In genomic region chr6:2034256-2034655, GRCh38 we compare ENCODE assay signal across 25 cellular contexts.
"Had no signal": no experiment of that assay in that cellular context is flagged by ENCODE, and none has a peak within 500 bp of the region (broad histone marks: within the 10 kb centered on the region; RNA-seq: fewer than 3 reads in every experiment).

No MANE protein-coding gene starts in this region.

- H3K9me3 Mint-ChIP-seq: effector memory CD8-positive, alpha-beta T cell; naive thymus-derived CD8-positive, alpha-beta T cell; stimulated activated memory B cell treated with anti-CD40 and anti-IgM and Interleukin-4, amounts not matched to agents 10 μg/mL and 1 μg/mL and 100 μg/mL, for 72 hours had no signal

- H3K9me3 ChIP-seq: heart right ventricle, lower lobe of right lung, sigmoid colon, spleen, testis, tibial nerve, upper lobe of left lung had no signal

- H3K4me3 Mint-ChIP-seq: effector memory CD8-positive, alpha-beta T cell; naive thymus-derived CD8-positive, alpha-beta T cell; stimulated activated memory B cell treated with anti-CD40 and anti-IgM and Interleukin-4, amounts not matched to agents 10 μg/mL and 1 μg/mL and 100 μg/mL, for 72 hours had no signal

- H3K27me3 Mint-ChIP-seq: effector memory CD8-positive, alpha-beta T cell; naive thymus-derived CD8-positive, alpha-beta T cell; stimulated activated memory B cell treated with anti-CD40 and anti-IgM and Interleukin-4, amounts not matched to agents 10 μg/mL and 1 μg/mL and 100 μg/mL, for 72 hours had no signal

- FAIRE-seq: urothelium cell line had no signal

- H3K27ac Mint-ChIP-seq: effector memory CD8-positive, alpha-beta T cell; naive thymus-derived CD8-positive, alpha-beta T cell; progenitor cell of endocrine pancreas; stimulated activated memory B cell treated with anti-CD40 and anti-IgM and Interleukin-4, amounts not matched to agents 10 μg/mL and 1 μg/mL and 100 μg/mL, for 72 hours had no signal

- H3K27me3 ChIP-seq: heart right ventricle, sigmoid colon, testis, tibial nerve, upper lobe of left lung had no signal

- ATAC-seq: effector memory CD8-positive, alpha-beta T cell; heart right ventricle; left ventricle myocardium superior; lower lobe of right lung; naive thymus-derived CD8-positive, alpha-beta T cell; stimulated activated memory B cell treated with anti-CD40 and anti-IgM and Interleukin-4, amounts not matched to agents 10 μg/mL and 1 μg/mL and 100 μg/mL, for 72 hours had no signal

- H3K9ac ChIP-seq: parathyroid adenoma had no signal

- H3K27ac ChIP-seq: heart right ventricle, lower lobe of right lung, parathyroid adenoma, sigmoid colon, skin epidermis, spleen, testis, tibial nerve, upper lobe of left lung had no signal

- H3K36me3 ChIP-seq: heart right ventricle, lower lobe of right lung, sigmoid colon, spleen, tibial nerve, upper lobe of left lung had no signal

- H3K4me3 ChIP-seq: heart right ventricle, lower lobe of right lung, sigmoid colon, skin epidermis, spleen, testis, tibial nerve, upper lobe of left lung had no signal

- H3K79me2 ChIP-seq: parathyroid adenoma had no signal

- DNase-seq: cortex of kidney; effector memory CD8-positive, alpha-beta T cell; foreskin melanocyte; glutamatergic neuron; heart right ventricle; hippocampal formation; islet precursor cell; left colon; left ventricle myocardium superior; lower lobe of right lung; naive thymus-derived CD8-positive, alpha-beta T cell; occipital lobe; sigmoid colon; spleen; stimulated activated CD4-positive, alpha-beta T cell treated with anti-CD3 and anti-CD28 coated beads, Interleukin-4, amount 100 ng/mL, for 4 hours; stimulated activated naive CD8-positive, alpha-beta T cell treated with anti-CD3 and anti-CD28 coated beads, Interleukin-15, Interleukin-2, amounts not matched to agents 100 U/mL and 50 U/mL, for 24 hours; substantia nigra; testis; upper lobe of left lung had no signal

- H2AFZ ChIP-seq: parathyroid adenoma had no signal

- H3K4me1 ChIP-seq: lower lobe of right lung, parathyroid adenoma, sigmoid colon, spleen, testis, tibial nerve had no signal
